1 cellular context compared by ENCODE assay signal in genomic region chr15:57619746-57620145, GRCh38.
TF ChIP-seq lines count a peak whose summit lies in the region.

No MANE protein-coding gene starts in this region.

TF ChIP-seq in WTC11, 78 proteins besides CTCF, POLR2A, EP300 and RAD21 (continued from another document):
- no peak for TF ChIP-seq ERG (CRISPR knock-in tag; IDR thresholded peaks at IDR 0.05)
- TF ChIP-seq ESRRA (CRISPR knock-in tag; IDR thresholded peaks at IDR 0.05; ENCODE audit: borderline replicate concordance) = no peak
